ENCODE assay signal across 28 cellular contexts in the genomic region with DNA sequence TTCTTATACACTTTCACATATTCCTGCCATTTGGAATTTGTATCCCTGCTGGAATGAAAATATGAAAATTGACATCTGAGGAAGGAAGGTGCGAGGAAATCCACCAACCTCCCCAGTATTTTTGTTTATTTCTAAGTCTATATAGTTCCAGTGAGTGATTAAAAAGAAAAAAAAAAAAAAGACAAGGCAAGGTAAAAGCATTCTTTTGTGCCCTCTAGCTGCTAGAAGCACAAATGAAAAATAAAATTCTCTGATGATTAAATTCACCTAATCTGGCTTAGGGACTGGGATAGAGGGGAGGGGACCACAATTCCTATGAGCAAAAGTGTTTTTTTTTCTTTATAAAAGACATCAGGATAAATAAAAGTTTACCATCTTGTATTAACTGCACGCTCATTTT.
DNase-seq lines count a peak whose midpoint lies in the region; ATAC-seq, FAIRE-seq and TF ChIP-seq lines count a peak whose summit lies in the region.
"Had no signal": no experiment of that assay in that cellular context is flagged by ENCODE, and none has a peak within 500 bp of the region (broad histone marks: within the 10 kb centered on the region; RNA-seq: fewer than 3 reads in every experiment).

No MANE protein-coding gene starts in this region.

- no peak for TF ChIP-seq RAD21 in K562 (CRISPR knock-in tag; conservative IDR thresholded peaks at IDR 0.05 in 1 of 2, IDR thresholded peaks at IDR 0.05 in 1 of 2)

- no peaks in the 10 kb centered on the region for H3K9me1 ChIP-seq in K562 (ENCODE audit: control insufficient read depth, insufficient read depth, low read length)

- TF ChIP-seq EP300 in K562 (IDR thresholded peaks at IDR 0.05; ENCODE audit: low read length) = no peak

- H3K4me3 Mint-ChIP-seq in osteocyte (ENCODE audit: unreplicated experiment) = no peak overlapping the region
- H3K4me3 Mint-ChIP-seq: activated T-cell treated with anti-CD3 and anti-CD28 coated beads, Interleukin-2, amount 50 U/mL, for 24 hours; CD4-positive, alpha-beta memory T cell; immature natural killer cell had no signal

- intact Hi-C loops in K562 (cut with micrococcal nuclease) = no loop called here

- in situ Hi-C loops in K562 (cut with MboI) = no loop called here

- DNase-seq in ELR (ENCODE audit: low read depth) = peak; percentile 5
- no peak for DNase-seq in LNCaP clone FGC (ENCODE audit: low read depth)
- DNase-seq in K562 (ENCODE audit: extremely low read depth in 1 of 4, low spot score in 3 of 4) = no peak
- DNase-seq in osteocyte (ENCODE audit: extremely low spot score, unreplicated experiment) = no peak
- DNase-seq in NCI-H1930 (lab: John Stamatoyannopoulos, UW) = no peak
- DNase-seq in erythroblast (lab: John Stamatoyannopoulos, UW) = no peak
- DNase-seq: activated naive CD4-positive, alpha-beta T cell; activated T-cell treated with anti-CD3 and anti-CD28 coated beads, Interleukin-2, amount 50 U/mL, for 24 hours; amniotic stem cell; CD4-positive, alpha-beta memory T cell; cortex of kidney; GDM1; H9; immature natural killer cell; KBM-7; left lung; NCI-H187; NCI-H446; psoas muscle; RPMI8226; stimulated activated CD4-positive, alpha-beta T cell treated with anti-CD3 and anti-CD28 coated beads, Interleukin-1b, Interleukin-23, amount 100 ng/mL, for 48 hours; T-helper 9 cell had no signal

- H3K27ac Mint-ChIP-seq in osteocyte (ENCODE audit: unreplicated experiment) = no peak overlapping the region
- H3K27ac Mint-ChIP-seq: activated T-cell treated with anti-CD3 and anti-CD28 coated beads, Interleukin-2, amount 50 U/mL, for 24 hours; CD4-positive, alpha-beta memory T cell; immature natural killer cell had no signal

- H3K27me3 ChIP-seq in K562 (ENCODE audit: control insufficient read depth in 2 of 2, insufficient read depth in 2 of 2, low read length in 2 of 2) = no peaks in the 10 kb centered on the region
- H3K27me3 ChIP-seq: suprapubic skin, vagina had no signal

- 3% methylated on average over 2 of the region's 2 CpGs for WGBS in K562 (ENCODE audit: insufficient coverage, low coverage, missing lambda C conversion rate)

- H3K9ac ChIP-seq in K562 (ENCODE audit: insufficient read depth in 1 of 2, low read depth in 2 of 2, low read length in 2 of 2) = no peak overlapping the region

- no peak overlapping the region for H3K27ac ChIP-seq in K562 (ENCODE audit: extremely low read depth, low read depth, low read length)
- H3K27ac ChIP-seq: left lung, psoas muscle, skin epidermis, suprapubic skin, vagina had no signal

- CTCF ChIA-PET in K562 (lab: Yijun Ruan, JAX; ENCODE audit: low intra/inter-chr PET ratio) = no interaction called here

- no peak overlapping the region for H3K4me2 ChIP-seq in K562 (ENCODE audit: insufficient read depth, low read length)

- H3K9me3 Mint-ChIP-seq in osteocyte (ENCODE audit: unreplicated experiment) = no peaks in the 10 kb centered on the region
- H3K9me3 Mint-ChIP-seq: activated T-cell treated with anti-CD3 and anti-CD28 coated beads, Interleukin-2, amount 50 U/mL, for 24 hours; H9 had no signal

- peak; percentile 49 for TF ChIP-seq CTCF in LNCaP clone FGC (IDR thresholded peaks at IDR 0.05; ENCODE audit: control insufficient read depth, extremely low read depth, insufficient read depth)
- no peak for TF ChIP-seq CTCF in K562 (IDR thresholded peaks at IDR 0.05 in 2 of 3, conservative IDR thresholded peaks at IDR 0.05 in 1 of 3; ENCODE audit: insufficient read depth in 2 of 3, low read depth in 1 of 3, low read length in 3 of 3)
- peak; percentile 23 for TF ChIP-seq CTCF in osteocyte (IDR thresholded peaks at IDR 0.05)

- POLR2A ChIA-PET in K562 (lab: Yijun Ruan, JAX) = interaction anchor here (1.0 kb wide), 1 partner anchor 9 kb away, joined by 3 read pairs; no protein-coding TSS in a partner anchor

- H3K4me1 ChIP-seq in K562 (replicated peaks in 1 of 2; ENCODE audit: control insufficient read depth in 2 of 2, insufficient read depth in 2 of 2, low read length in 2 of 2) = no peaks in the 10 kb centered on the region
- H3K4me1 ChIP-seq: left lung, psoas muscle, suprapubic skin, vagina had no signal

- no peaks in the 10 kb centered on the region for H4K20me1 ChIP-seq in K562 (replicated peaks; ENCODE audit: control insufficient read depth, insufficient read depth, low read length)

- H3K4me3 ChIP-seq in LNCaP clone FGC (ENCODE audit: low read depth, low read length) (no peak overlapping the region), K562 (no peak overlapping the region)
- H3K4me3 ChIP-seq: left lung, psoas muscle, skin epidermis, suprapubic skin, vagina had no signal

- no peak overlapping the region for H2AFZ ChIP-seq in K562 (ENCODE audit: low read depth, low read length)

- peaks cover 5% of the 10 kb centered on the region for H3K27me3 Mint-ChIP-seq in osteocyte (ENCODE audit: unreplicated experiment)

- TF ChIP-seq POLR2A in K562 (conservative IDR thresholded peaks at IDR 0.05) = no peak
- no peak for TF ChIP-seq POLR2A in erythroblast (IDR thresholded peaks at IDR 0.05; ENCODE audit: low read length)

- no peak for FAIRE-seq in K562 (lab: Jason Lieb, UNC)
- FAIRE-seq: bronchial epithelial cell had no signal

- BruUV-seq in K562 (replicated peaks; lab: Mats Ljungman, UMichigan) = no TSS peak

- H3K9me3 ChIP-seq in K562 (replicated peaks; ENCODE audit: control insufficient read depth, insufficient read depth, low read depth, low read length) = no peaks in the 10 kb centered on the region
- H3K9me3 ChIP-seq: left lung, psoas muscle, suprapubic skin, vagina had no signal

- H3K79me2 ChIP-seq in K562 (ENCODE audit: control insufficient read depth, insufficient read depth, low read length) = no peaks in the 10 kb centered on the region

- H3K4me1 Mint-ChIP-seq in osteocyte (ENCODE audit: unreplicated experiment) = no peaks in the 10 kb centered on the region
- H3K4me1 Mint-ChIP-seq: CD4-positive, alpha-beta memory T cell; immature natural killer cell had no signal

- no peaks in the 10 kb centered on the region for H3K36me3 ChIP-seq in K562 (ENCODE audit: control insufficient read depth, insufficient read depth, low read length)
- H3K36me3 ChIP-seq: left lung, suprapubic skin, vagina had no signal

- no peaks in the 10 kb centered on the region for H3K36me3 Mint-ChIP-seq in osteocyte (ENCODE audit: unreplicated experiment)
- H3K36me3 Mint-ChIP-seq: CD4-positive, alpha-beta memory T cell; immature natural killer cell had no signal

- ATAC-seq in K562 = no peak
- ATAC-seq in GM21367 (IDR thresholded peaks at IDR 0.05; ENCODE audit: unreplicated experiment) = no peak
- ATAC-seq: activated CD4-positive, CD25-positive, alpha-beta regulatory T cell treated with anti-CD3 and anti-CD28 coated beads, Interleukin-2, amount 50 U/mL, for 24 hours; left lung; psoas muscle had no signal

TF ChIP-seq in K562, 482 proteins besides CTCF, POLR2A, EP300 and RAD21:
- TF ChIP-seq, protein P1, sequence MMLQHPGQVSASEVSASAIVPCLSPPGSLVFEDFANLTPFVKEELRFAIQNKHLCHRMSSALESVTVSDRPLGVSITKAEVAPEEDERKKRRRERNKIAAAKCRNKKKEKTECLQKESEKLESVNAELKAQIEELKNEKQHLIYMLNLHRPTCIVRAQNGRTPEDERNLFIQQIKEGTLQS (IDR thresholded peaks at IDR 0.05) = no peak
- TF ChIP-seq, protein P1 (CRISPR knock-in tag; conservative IDR thresholded peaks at IDR 0.05) = no peak
- no peak for TF ChIP-seq TEAD1 (CRISPR knock-in tag; IDR thresholded peaks at IDR 0.05)
- TF ChIP-seq ZNF263 (CRISPR knock-in tag; IDR thresholded peaks at IDR 0.05; ENCODE audit: borderline replicate concordance) = no peak
- TF ChIP-seq, protein P2, sequence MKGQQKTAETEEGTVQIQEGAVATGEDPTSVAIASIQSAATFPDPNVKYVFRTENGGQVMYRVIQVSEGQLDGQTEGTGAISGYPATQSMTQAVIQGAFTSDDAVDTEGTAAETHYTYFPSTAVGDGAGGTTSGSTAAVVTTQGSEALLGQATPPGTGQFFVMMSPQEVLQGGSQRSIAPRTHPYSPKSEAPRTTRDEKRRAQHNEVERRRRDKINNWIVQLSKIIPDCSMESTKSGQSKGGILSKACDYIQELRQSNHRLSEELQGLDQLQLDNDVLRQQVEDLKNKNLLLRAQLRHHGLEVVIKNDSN (CRISPR knock-in tag; IDR thresholded peaks at IDR 0.05) = no peak
- TF ChIP-seq ZNF384 (IDR thresholded peaks at IDR 0.05; ENCODE audit: low read depth, low read length) = peak; percentile 61
- TF ChIP-seq, protein P3, sequence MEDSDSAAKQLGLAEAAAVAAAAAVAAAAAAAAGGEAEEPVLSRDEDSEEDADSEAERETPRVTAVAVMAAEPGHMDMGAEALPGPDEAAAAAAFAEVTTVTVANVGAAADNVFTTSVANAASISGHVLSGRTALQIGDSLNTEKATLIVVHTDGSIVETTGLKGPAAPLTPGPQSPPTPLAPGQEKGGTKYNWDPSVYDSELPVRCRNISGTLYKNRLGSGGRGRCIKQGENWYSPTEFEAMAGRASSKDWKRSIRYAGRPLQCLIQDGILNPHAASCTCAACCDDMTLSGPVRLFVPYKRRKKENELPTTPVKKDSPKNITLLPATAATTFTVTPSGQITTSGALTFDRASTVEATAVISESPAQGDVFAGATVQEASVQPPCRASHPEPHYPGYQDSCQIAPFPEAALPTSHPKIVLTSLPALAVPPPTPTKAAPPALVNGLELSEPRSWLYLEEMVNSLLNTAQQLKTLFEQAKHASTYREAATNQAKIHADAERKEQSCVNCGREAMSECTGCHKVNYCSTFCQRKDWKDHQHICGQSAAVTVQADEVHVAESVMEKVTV (CRISPR knock-in tag; IDR thresholded peaks at IDR 0.05) = no peak
- no peak for TF ChIP-seq ZNF224 (CRISPR knock-in tag; IDR thresholded peaks at IDR 0.05)

Comparison
In these comparisons a context has a peak if more than half of its experiments do, and no peak if none do; other contexts are left out.
1. CTCF ChIP-seq: peak in LNCaP clone FGC (single experiment) and osteocyte (single experiment); none in K562 (0 of 3).